ENCODE assay signal across 8 cellular contexts in genomic region chr2:224585205-224586088, GRCh38. TPM values are rescaled to one million over a fixed set of nuclear protein-coding genes. Genes with fewer than 3 reads are reported as not detected.
DNase-seq lines count a peak whose midpoint lies in the region; ATAC-seq and TF ChIP-seq lines count a peak whose summit lies in the region.

Gene CUL3 (minus strand): TSS chr2:224585363. CDS start chr2:224585009, 354 bp downstream.

- H3K4me3 Mint-ChIP-seq in activated naive CD4-positive, alpha-beta T cell treated with anti-CD3 and anti-CD28 coated beads for 36 hours: peak within 1 kb of the TSS; percentile 92

- no peaks in the 10 kb centered on the region for H3K27me3 Mint-ChIP-seq in activated naive CD4-positive, alpha-beta T cell treated with anti-CD3 and anti-CD28 coated beads for 36 hours (ENCODE audit: low read depth)

- peak within 1 kb of the TSS; percentile 84 to 98 (median 92) for H3K27ac ChIP-seq in gastroesophageal sphincter

- peaks cover 11 to 41% (median 12%) of the 10 kb centered on the region in 3 donors for H3K4me1 ChIP-seq in gastroesophageal sphincter

- peak; percentile 94 for ATAC-seq in gastroesophageal sphincter

- no peaks in the 10 kb centered on the region for H3K9me3 ChIP-seq in gastroesophageal sphincter

- H3K27ac Mint-ChIP-seq in activated naive CD4-positive, alpha-beta T cell treated with anti-CD3 and anti-CD28 coated beads for 36 hours: peak within 1 kb of the TSS; percentile 89

- TF ChIP-seq CTCF in HFF-Myc (IDR thresholded peaks at IDR 0.05; ENCODE audit: low read depth, low read length, missing control alignments): no peak
- no peak for TF ChIP-seq CTCF in gastroesophageal sphincter (IDR thresholded peaks at IDR 0.05)

- no peak for TF ChIP-seq EP300 in gastroesophageal sphincter (IDR thresholded peaks at IDR 0.05)

- CTCF ChIA-PET in activated naive CD4-positive, alpha-beta T cell treated with anti-CD3 and anti-CD28 coated beads for 36 hours (lab: Charles Lee): interaction anchor here (0.5 to 0.9 kb wide), 3 partner anchors 66 to 1817 kb away, joined by 3 to 4 read pairs (median 3); no protein-coding TSS in a partner anchor

- H3K36me3 Mint-ChIP-seq in activated naive CD4-positive, alpha-beta T cell treated with anti-CD3 and anti-CD28 coated beads for 36 hours (ENCODE audit: low read depth): peaks cover 22% of the 10 kb centered on the region

- H3K9me3 Mint-ChIP-seq in activated naive CD4-positive, alpha-beta T cell treated with anti-CD3 and anti-CD28 coated beads for 36 hours: no peaks in the 10 kb centered on the region

- peaks cover 31% of the 10 kb centered on the region for H3K4me1 Mint-ChIP-seq in activated naive CD4-positive, alpha-beta T cell treated with anti-CD3 and anti-CD28 coated beads for 36 hours (ENCODE audit: low read depth)

- H3K4me3 ChIP-seq in HFF-Myc (replicated peaks; ENCODE audit: low read depth, low read length) (peak within 1 kb of the TSS; percentile 86), gastroesophageal sphincter (peak within 1 kb of the TSS; percentile 63 to 96)

- WGBS in gastroesophageal sphincter (ENCODE audit: low coverage in 1 of 2), 2 donors: 0% methylated on average over 22 to 26 of the region's 68 CpGs

- peak; percentile 83 for TF ChIP-seq POLR2A in gastroesophageal sphincter (IDR thresholded peaks at IDR 0.05)

- DNase-seq in GM03348 (ENCODE audit: low spot score) (peak; percentile 100), HFF-Myc (ENCODE audit: extremely low read depth, low read depth) (peak; percentile 91), NAMALWA (ENCODE audit: low spot score) (peak; percentile 98), SK-N-DZ (ENCODE audit: low spot score) (peak; percentile 97), non-pigmented ciliary epithelial cell (ENCODE audit: low read depth) (peak; percentile 83), superior temporal gyrus (ENCODE audit: extremely low spot score) (peak; percentile 93)
- DNase-seq in activated naive CD4-positive, alpha-beta T cell treated with anti-CD3 and anti-CD28 coated beads for 36 hours: peak; percentile 100

- H3K36me3 ChIP-seq in gastroesophageal sphincter: no peaks in the 10 kb centered on the region

- intact Hi-C loops in activated naive CD4-positive, alpha-beta T cell treated with anti-CD3 and anti-CD28 coated beads for 36 hours (cut with micrococcal nuclease): loop anchor here (1.0 to 10.0 kb wide), 10 partner anchors 17 to 1931 kb away; partner anchors contain the start of genes DOCK10, FAM124B, FARSB and MRPL44

- H3K27me3 ChIP-seq in gastroesophageal sphincter: no peaks in the 10 kb centered on the region

RNA-seq across cellular contexts. Expression of gene CUL3, which starts in this region (rescaled TPM):
- polyA plus RNA-seq in SK-N-DZ (2014; cell fraction: cytosol; rRNA removed): 45.3 and 64.3 TPM in 2 replicates
- polyA plus RNA-seq in SK-N-DZ (2014; cell fraction: nucleus; rRNA removed): 26.8 and 33.7 TPM in 2 replicates
- total RNA-seq in activated naive CD4-positive, alpha-beta T cell treated with anti-CD3 and anti-CD28 coated beads for 36 hours: 10 to 100 TPM; 61.7 to 66.0 TPM
- total RNA-seq in gastroesophageal sphincter: 10 to 100 TPM; 68.5 to 75.1 (median 70.8) TPM

Comparison
In these comparisons a context has a peak if more than half of its experiments do, and no peak if none do; other contexts are left out.
1. Peak in every context shown above with its lines: DNase-seq, ATAC-seq, H3K4me3 ChIP-seq and H3K27ac ChIP-seq.